ENCODE assay signal across 9 cellular contexts in genomic region chr16:22205577-22206012, GRCh38. TPM values are rescaled to one million over a fixed set of nuclear protein-coding genes. Genes with fewer than 3 reads are reported as not detected.
A peak's percentile ranks its signal among the peaks of the same experiment; 100 is the strongest.
DNase-seq lines count a peak whose midpoint lies in the region; ATAC-seq, FAIRE-seq and TF ChIP-seq lines count a peak whose summit lies in the region.
"Had no signal": no experiment of that assay in that cellular context is flagged by ENCODE, and none has a peak within 500 bp of the region (broad histone marks: within the 10 kb centered on the region; RNA-seq: fewer than 3 reads in every experiment).

No MANE protein-coding gene starts in this region.

- H3K4me1 ChIP-seq in mononuclear cell (ENCODE audit: insufficient read depth, low read length) = peaks cover 34% of the 10 kb centered on the region
- peaks cover 48% of the 10 kb centered on the region for H3K4me1 ChIP-seq in vagina

- H3K9me3 Mint-ChIP-seq in stimulated activated naive CD8-positive, alpha-beta T cell treated with anti-CD3 and anti-CD28 coated beads, Interleukin-15, Interleukin-2, amounts not matched to agents 100 ng/mL and 50 ng/mL, for 24 hours = no peaks in the 10 kb centered on the region

- no peak for TF ChIP-seq POLR2A in vagina (IDR thresholded peaks at IDR 0.05)

- H3K4me3 ChIP-seq in bronchial epithelial cell (ENCODE audit: low read depth, low read length) = peak overlapping the region; percentile 84
- peak overlapping the region; percentile 69 for H3K4me3 ChIP-seq in mononuclear cell (ENCODE audit: low read length)
- peak overlapping the region; percentile 78 to 88 for H3K4me3 ChIP-seq in vagina

- H3K27me3 ChIP-seq in bronchial epithelial cell (ENCODE audit: control insufficient read depth, insufficient read depth, low read length) (no peaks in the 10 kb centered on the region), mononuclear cell (ENCODE audit: insufficient read depth, low read length) (no peaks in the 10 kb centered on the region), vagina (no peaks in the 10 kb centered on the region)

- intact Hi-C loops in vagina (cut with DNase I) = loop anchor here (5.0 to 10.0 kb wide), 2 partner anchors 37 to 169 kb away; partner anchors contain the start of gene CDR2

- no peaks in the 10 kb centered on the region for H3K36me3 ChIP-seq in bronchial epithelial cell (ENCODE audit: control insufficient read depth, insufficient read depth, low read length)
- H3K36me3 ChIP-seq in vagina = no peaks in the 10 kb centered on the region

- H3K4me3 Mint-ChIP-seq in stimulated activated naive CD8-positive, alpha-beta T cell treated with anti-CD3 and anti-CD28 coated beads, Interleukin-15, Interleukin-2, amounts not matched to agents 100 ng/mL and 50 ng/mL, for 24 hours = peak overlapping the region; percentile 99

- H3K27ac ChIP-seq in vagina = peak overlapping the region; percentile 83

- H3K9me3 ChIP-seq in mononuclear cell (ENCODE audit: low read depth, low read length) (no peaks in the 10 kb centered on the region), vagina (no peaks in the 10 kb centered on the region)

- no peak for FAIRE-seq in bronchial epithelial cell (lab: Jason Lieb, UNC)

- H3K4me1 Mint-ChIP-seq in stimulated activated naive CD8-positive, alpha-beta T cell treated with anti-CD3 and anti-CD28 coated beads, Interleukin-15, Interleukin-2, amounts not matched to agents 100 ng/mL and 50 ng/mL, for 24 hours (ENCODE audit: low read depth) = peaks cover 44% of the 10 kb centered on the region

- H3K36me3 Mint-ChIP-seq in stimulated activated naive CD8-positive, alpha-beta T cell treated with anti-CD3 and anti-CD28 coated beads, Interleukin-15, Interleukin-2, amounts not matched to agents 100 ng/mL and 50 ng/mL, for 24 hours (ENCODE audit: low read depth) = peaks cover 18% of the 10 kb centered on the region

- no peak for DNase-seq in stimulated activated naive CD8-positive, alpha-beta T cell treated with anti-CD3 and anti-CD28 coated beads, Interleukin-15, Interleukin-2, amounts not matched to agents 100 U/mL and 50 U/mL, for 24 hours
- DNase-seq in bronchial epithelial cell (ENCODE audit: low read depth) = no peak
- DNase-seq in vagina (ENCODE audit: extremely low spot score in 2 of 2) = no peak
- DNase-seq in DMS79 (lab: John Stamatoyannopoulos, UW) = no peak
- no peak for DNase-seq in AG20443 (ENCODE audit: low spot score)
- DNase-seq: NCI-H1048 had no signal

- no peak for ATAC-seq in stimulated activated naive CD8-positive, alpha-beta T cell treated with anti-CD3 and anti-CD28 coated beads, Interleukin-15, Interleukin-2, amounts not matched to agents 100 U/mL and 50 U/mL, for 24 hours
- no peak for ATAC-seq in GM19463 (IDR thresholded peaks at IDR 0.05; ENCODE audit: unreplicated experiment)

- TF ChIP-seq CTCF in bronchial epithelial cell (IDR thresholded peaks at IDR 0.05; ENCODE audit: insufficient read depth, low read length, severe bottlenecking) (no peak), vagina (IDR thresholded peaks at IDR 0.05) (no peak)

- no peaks in the 10 kb centered on the region for H3K27me3 Mint-ChIP-seq in stimulated activated naive CD8-positive, alpha-beta T cell treated with anti-CD3 and anti-CD28 coated beads, Interleukin-15, Interleukin-2, amounts not matched to agents 100 ng/mL and 50 ng/mL, for 24 hours

- peak overlapping the region; percentile 79 for H3K27ac Mint-ChIP-seq in stimulated activated naive CD8-positive, alpha-beta T cell treated with anti-CD3 and anti-CD28 coated beads, Interleukin-15, Interleukin-2, amounts not matched to agents 100 ng/mL and 50 ng/mL, for 24 hours

RNA-seq across cellular contexts. Expression of gene EEF2K, which starts 0.5 kb away (rescaled TPM):
- total RNA-seq in bronchial epithelial cell (4.2 and 6.3 TPM in 2 replicates), mononuclear cell (9.0 TPM), vagina (50.3 TPM)

RNA-seq across cellular contexts. Expression of gene SDR42E2, which starts 43.3 kb away (rescaled TPM):
- total RNA-seq in bronchial epithelial cell (not detected in 2 replicates), mononuclear cell (0.52 TPM), vagina (not detected)
